ENCODE assay signal across 12 cellular contexts in the genomic region with DNA sequence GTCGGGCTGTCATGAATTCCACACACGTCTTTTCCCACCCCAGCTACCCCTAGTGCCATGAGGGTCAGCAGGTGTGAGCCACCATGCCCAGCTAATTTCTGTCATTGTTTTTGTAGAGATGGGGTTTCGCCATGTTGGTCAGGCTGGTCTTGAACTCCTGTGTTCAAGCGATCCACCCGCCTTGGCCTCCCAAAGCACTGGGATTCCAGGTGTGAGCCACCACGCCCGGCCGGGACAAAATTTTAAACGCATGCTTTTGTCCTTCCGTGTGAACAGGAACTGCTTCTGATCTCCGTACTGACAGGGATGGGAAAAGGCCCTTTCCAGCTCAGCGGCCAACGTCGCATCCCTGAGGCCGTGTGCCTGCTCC. TPM values are rescaled to one million over a fixed set of nuclear protein-coding genes. Genes with fewer than 3 reads are reported as not detected.
A peak's percentile ranks its signal among the peaks of the same experiment; 100 is the strongest.
DNase-seq lines count a peak whose midpoint lies in the region; ATAC-seq and TF ChIP-seq lines count a peak whose summit lies in the region.
"Had no signal": no experiment of that assay in that cellular context is flagged by ENCODE, and none has a peak within 500 bp of the region (broad histone marks: within the 10 kb centered on the region; RNA-seq: fewer than 3 reads in every experiment).

No MANE protein-coding gene starts in this region.

- peaks cover 10% of the 10 kb centered on the region for H3K4me1 Mint-ChIP-seq in activated CD4-positive, alpha-beta T cell treated with anti-CD3 and anti-CD28 coated beads, Interleukin-2, amount 10 ng/mL, durations not matched to agents 24 days and 14 days

- no peaks in the 10 kb centered on the region for H3K79me2 ChIP-seq in hepatocyte

- H3K4me2 ChIP-seq in hepatocyte, result peak overlapping the region; percentile 69

- H3K27me3 ChIP-seq in SJCRH30, result no peaks in the 10 kb centered on the region
- H3K27me3 ChIP-seq in hepatocyte, result no peaks in the 10 kb centered on the region
- H3K27me3 ChIP-seq in subcutaneous abdominal adipose tissue (ENCODE audit: control insufficient read depth in 5 of 5, insufficient read depth in 4 of 5, low read length in 5 of 5), result peaks cover 0 to 2% (median 0%) of the 10 kb centered on the region in 5 donors

- no peaks in the 10 kb centered on the region for H3K9me3 Mint-ChIP-seq in activated CD4-positive, alpha-beta T cell treated with anti-CD3 and anti-CD28 coated beads, Interleukin-2, amount 10 ng/mL, durations not matched to agents 24 days and 14 days
- H3K9me3 Mint-ChIP-seq: activated naive CD4-positive, alpha-beta T cell treated with anti-CD3 and anti-CD28 coated beads for 36 hours; dendritic cell treated with granulocyte-macrophage colony-stimulating factor and Interleukin-4, amounts not matched to agents 40 ng/mL and 50 ng/mL, for 4 days had no signal

- WGBS in hepatocyte (ENCODE audit: low lambda C conversion rate, missing lambda C conversion rate), result 94% methylated on average over 15 of the region's 15 CpGs

- H3K4me3 ChIP-seq in SJCRH30 (peak overlapping the region; percentile 47), hepatocyte (no peak overlapping the region), subcutaneous abdominal adipose tissue (ENCODE audit: low read depth in 1 of 5, low read length in 5 of 5) (peak overlapping the region; percentile 51 to 63 (median 60))

- peak overlapping the region; percentile 91 for H2AFZ ChIP-seq in hepatocyte

- no peak for ATAC-seq in GM21576 (IDR thresholded peaks at IDR 0.05; ENCODE audit: unreplicated experiment)

- intact Hi-C loops in activated CD4-positive, alpha-beta T cell treated with anti-CD3 and anti-CD28 coated beads, Interleukin-2, amount 10 ng/mL, durations not matched to agents 24 days and 14 days (cut with micrococcal nuclease), result no loop called here

- H3K4me1 ChIP-seq in SJCRH30, result no peaks in the 10 kb centered on the region; the same call in 1 of the 2 replicates
- no peaks in the 10 kb centered on the region for H3K4me1 ChIP-seq in hepatocyte (ENCODE audit: insufficient read depth)
- H3K4me1 ChIP-seq in subcutaneous abdominal adipose tissue (ENCODE audit: control insufficient read depth in 5 of 5, insufficient read depth in 5 of 5, low read length in 5 of 5), result peaks cover 0 to 14% (median 12%) of the 10 kb centered on the region in 5 donors

- H3K9me2 ChIP-seq in hepatocyte (replicated peaks; ENCODE audit: insufficient read depth), result no peaks in the 10 kb centered on the region

- H3K36me3 Mint-ChIP-seq in activated CD4-positive, alpha-beta T cell treated with anti-CD3 and anti-CD28 coated beads, Interleukin-2, amount 10 ng/mL, durations not matched to agents 24 days and 14 days (ENCODE audit: low read depth), result no peaks in the 10 kb centered on the region

- peaks cover 3% of the 10 kb centered on the region for H3K27me3 Mint-ChIP-seq in activated CD4-positive, alpha-beta T cell treated with anti-CD3 and anti-CD28 coated beads, Interleukin-2, amount 10 ng/mL, durations not matched to agents 24 days and 14 days

- no peak overlapping the region for H3K27ac ChIP-seq in SJCRH30
- H3K27ac ChIP-seq in hepatocyte, result peak overlapping the region; percentile 28
- no peak overlapping the region for H3K27ac ChIP-seq in subcutaneous abdominal adipose tissue (ENCODE audit: low read depth, low read length)

- H3K36me3 ChIP-seq in SJCRH30 (no peaks in the 10 kb centered on the region), hepatocyte (replicated peaks; ENCODE audit: insufficient read depth, low read depth) (no peaks in the 10 kb centered on the region), subcutaneous abdominal adipose tissue (ENCODE audit: control insufficient read depth in 5 of 5, insufficient read depth in 5 of 5, low read length in 5 of 5) (no peaks in the 10 kb centered on the region)

- peak overlapping the region; percentile 60 for H3K27ac Mint-ChIP-seq in activated CD4-positive, alpha-beta T cell treated with anti-CD3 and anti-CD28 coated beads, Interleukin-2, amount 10 ng/mL, durations not matched to agents 24 days and 14 days
- H3K27ac Mint-ChIP-seq: activated naive CD4-positive, alpha-beta T cell treated with anti-CD3 and anti-CD28 coated beads for 36 hours; dendritic cell treated with granulocyte-macrophage colony-stimulating factor and Interleukin-4, amounts not matched to agents 40 ng/mL and 50 ng/mL, for 4 days had no signal

- no peak for TF ChIP-seq CTCF in hepatocyte (IDR thresholded peaks at IDR 0.05; ENCODE audit: poor library complexity)

- DNase-seq in activated CD4-positive, alpha-beta T cell treated with anti-CD3 and anti-CD28 coated beads, Interleukin-2, amount 10 ng/mL, durations not matched to agents 24 days and 14 days, result no peak
- no peak for DNase-seq in activated CD4-positive, alpha-beta T cell treated with anti-CD3 and anti-CD28 coated beads for 1 hour
- no peak for DNase-seq in SJCRH30
- no peak for DNase-seq in hepatocyte (ENCODE audit: low spot score)
- no peak for DNase-seq in NCI-H1930 (lab: John Stamatoyannopoulos, UW)
- DNase-seq in stimulated activated CD4-positive, alpha-beta T cell treated with anti-CD3 and anti-CD28 coated beads, Interleukin-4, amount 100 ng/mL, for 24 hours, result no peak

- H4K20me1 ChIP-seq in hepatocyte (ENCODE audit: insufficient read depth, poor library complexity, severe bottlenecking), result no peaks in the 10 kb centered on the region

- no peak overlapping the region for H3K4me3 Mint-ChIP-seq in activated CD4-positive, alpha-beta T cell treated with anti-CD3 and anti-CD28 coated beads, Interleukin-2, amount 10 ng/mL, durations not matched to agents 24 days and 14 days
- H3K4me3 Mint-ChIP-seq: dendritic cell treated with granulocyte-macrophage colony-stimulating factor and Interleukin-4, amounts not matched to agents 40 ng/mL and 50 ng/mL, for 4 days had no signal

- H3K9me3 ChIP-seq in SJCRH30 (replicated peaks) (no peaks in the 10 kb centered on the region), hepatocyte (ENCODE audit: low read depth) (no peaks in the 10 kb centered on the region), subcutaneous abdominal adipose tissue (ENCODE audit: control insufficient read depth in 5 of 5, low read length in 5 of 5) (peaks cover 0 to 5% (median 0%) of the 10 kb centered on the region in 5 donors)

- H3K9ac ChIP-seq in subcutaneous abdominal adipose tissue (ENCODE audit: low read length in 5 of 5), result peak overlapping the region in 2 of 5 donors; percentile 35 to 57

RNA-seq across cellular contexts. Expression of gene ZFAND2A, which starts 15.6 kb away (rescaled TPM):
- total RNA-seq in activated CD4-positive, alpha-beta T cell treated with anti-CD3 and anti-CD28 coated beads, Interleukin-2, amount 10 ng/mL, durations not matched to agents 24 days and 14 days, result 19.9 and 24.2 TPM in 2 replicates
- 5.1 and 6.3 TPM in 2 replicates for total RNA-seq in SJCRH30 (2014; rRNA removed; shearing (Covaris generic))
- 29.4 and 35.4 TPM in 2 replicates for total RNA-seq in hepatocyte
- 37.3 and 54.3 TPM in 2 replicates for polyA plus RNA-seq in hepatocyte

RNA-seq across cellular contexts. Expression of gene UNCX, which starts 57.1 kb away (rescaled TPM):
- not detected in 2 replicates for total RNA-seq in activated CD4-positive, alpha-beta T cell treated with anti-CD3 and anti-CD28 coated beads, Interleukin-2, amount 10 ng/mL, durations not matched to agents 24 days and 14 days
- total RNA-seq in SJCRH30 (2014; rRNA removed; shearing (Covaris generic)), result 0.08 and 0.30 TPM in 2 replicates
- not detected in 2 replicates for total RNA-seq in hepatocyte
- not detected in 2 replicates for polyA plus RNA-seq in hepatocyte
- total RNA-seq: activated naive CD4-positive, alpha-beta T cell treated with anti-CD3 and anti-CD28 coated beads for 36 hours; glomerular endothelial cell; lower leg skin had no signal
